In the genomic region with DNA sequence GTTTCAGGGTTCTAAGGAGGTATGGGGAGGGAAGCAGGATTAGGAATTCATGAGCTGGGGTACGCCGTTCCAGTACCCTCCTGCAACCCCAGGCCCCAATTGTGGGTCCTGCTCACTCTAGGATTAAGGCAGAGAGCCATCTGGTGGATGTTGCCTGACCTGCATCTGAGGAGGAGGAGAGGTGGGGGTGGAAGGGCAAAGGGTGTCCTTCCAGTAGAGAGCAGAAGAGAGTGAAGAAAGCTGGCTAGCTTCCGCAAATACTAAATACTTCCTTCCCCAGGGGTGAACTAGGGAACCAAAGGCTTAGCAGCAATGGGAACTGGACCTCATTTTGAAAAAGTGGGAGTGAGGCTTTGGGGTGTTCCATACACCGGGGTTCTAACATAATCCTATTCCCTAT, we compare ENCODE assay signal across 1 cellular context.
TF ChIP-seq lines count a peak whose summit lies in the region.

No MANE protein-coding gene starts in this region.

TF ChIP-seq in HepG2, 621 proteins besides CTCF, POLR2A, EP300 and RAD21 (continued from another document):
- no peak for TF ChIP-seq ZNF276 (CRISPR knock-in tag; IDR thresholded peaks at IDR 0.05; ENCODE audit: low read depth)
- TF ChIP-seq FOXP4 (CRISPR knock-in tag; IDR thresholded peaks at IDR 0.05), result no peak
- no peak for TF ChIP-seq ZNF317 (CRISPR knock-in tag; IDR thresholded peaks at IDR 0.05)
- TF ChIP-seq PHF21A (CRISPR knock-in tag; IDR thresholded peaks at IDR 0.05), result no peak
- no peak for TF ChIP-seq PAWR (CRISPR knock-in tag; IDR thresholded peaks at IDR 0.05; ENCODE audit: borderline replicate concordance)
- TF ChIP-seq TAF1 (CRISPR knock-in tag; IDR thresholded peaks at IDR 0.05), result no peak
- TF ChIP-seq ASH2L (IDR thresholded peaks at IDR 0.05; ENCODE audit: insufficient read length, low read depth, low read length), result no peak
- peak; percentile 37 for TF ChIP-seq PHF5A (CRISPR knock-in tag; IDR thresholded peaks at IDR 0.05; ENCODE audit: low read depth, unreplicated experiment)
- TF ChIP-seq SNAI1 (CRISPR knock-in tag; IDR thresholded peaks at IDR 0.05; ENCODE audit: borderline replicate concordance), result no peak
- TF ChIP-seq, protein P1, sequence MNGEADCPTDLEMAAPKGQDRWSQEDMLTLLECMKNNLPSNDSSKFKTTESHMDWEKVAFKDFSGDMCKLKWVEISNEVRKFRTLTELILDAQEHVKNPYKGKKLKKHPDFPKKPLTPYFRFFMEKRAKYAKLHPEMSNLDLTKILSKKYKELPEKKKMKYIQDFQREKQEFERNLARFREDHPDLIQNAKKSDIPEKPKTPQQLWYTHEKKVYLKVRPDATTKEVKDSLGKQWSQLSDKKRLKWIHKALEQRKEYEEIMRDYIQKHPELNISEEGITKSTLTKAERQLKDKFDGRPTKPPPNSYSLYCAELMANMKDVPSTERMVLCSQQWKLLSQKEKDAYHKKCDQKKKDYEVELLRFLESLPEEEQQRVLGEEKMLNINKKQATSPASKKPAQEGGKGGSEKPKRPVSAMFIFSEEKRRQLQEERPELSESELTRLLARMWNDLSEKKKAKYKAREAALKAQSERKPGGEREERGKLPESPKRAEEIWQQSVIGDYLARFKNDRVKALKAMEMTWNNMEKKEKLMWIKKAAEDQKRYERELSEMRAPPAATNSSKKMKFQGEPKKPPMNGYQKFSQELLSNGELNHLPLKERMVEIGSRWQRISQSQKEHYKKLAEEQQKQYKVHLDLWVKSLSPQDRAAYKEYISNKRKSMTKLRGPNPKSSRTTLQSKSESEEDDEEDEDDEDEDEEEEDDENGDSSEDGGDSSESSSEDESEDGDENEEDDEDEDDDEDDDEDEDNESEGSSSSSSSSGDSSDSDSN (CRISPR knock-in tag; IDR thresholded peaks at IDR 0.05), result no peak
- no peak for TF ChIP-seq THAP9 (CRISPR knock-in tag; IDR thresholded peaks at IDR 0.05; ENCODE audit: borderline replicate concordance)
- 0 out of 2 replicates have a peak, but pooled peaks have one; percentile 9 for TF ChIP-seq ELF3 (CRISPR knock-in tag; IDR thresholded peaks at IDR 0.05)
- TF ChIP-seq SMARCE1 (IDR thresholded peaks at IDR 0.05; ENCODE audit: borderline replicate concordance), result no peak
- peak; percentile 74 for TF ChIP-seq STAG1 (CRISPR knock-in tag; IDR thresholded peaks at IDR 0.05)
- no peak for TF ChIP-seq GATAD1 (CRISPR knock-in tag; IDR thresholded peaks at IDR 0.05)
- TF ChIP-seq HNF1B (CRISPR knock-in tag; IDR thresholded peaks at IDR 0.05), result 0 out of 2 replicates have a peak, but pooled peaks have one; percentile 42
- TF ChIP-seq KLF16 (CRISPR knock-in tag; IDR thresholded peaks at IDR 0.05), result 0 out of 4 replicates have a peak, but pooled peaks of 1 of the 2 experiments have one; percentile 42
- no peak for TF ChIP-seq KAT8 (CRISPR knock-in tag; IDR thresholded peaks at IDR 0.05)
- no peak for TF ChIP-seq THAP7 (CRISPR knock-in tag; IDR thresholded peaks at IDR 0.05)
- TF ChIP-seq SSRP1 (CRISPR knock-in tag; IDR thresholded peaks at IDR 0.05), result 0 out of 2 replicates have a peak, but pooled peaks have one; percentile 66
- TF ChIP-seq SP4 (CRISPR knock-in tag; IDR thresholded peaks at IDR 0.05), result no peak
- 0 out of 2 replicates have a peak, but pooled peaks have one; percentile 34 for TF ChIP-seq BORCS8-MEF2B (CRISPR knock-in tag; IDR thresholded peaks at IDR 0.05)
- TF ChIP-seq CEBPG (CRISPR knock-in tag; IDR thresholded peaks at IDR 0.05), result peak; percentile 17; the same call in 1 of the 2 replicates
- no peak for TF ChIP-seq HMGXB3 (CRISPR knock-in tag; IDR thresholded peaks at IDR 0.05; ENCODE audit: borderline replicate concordance)
- TF ChIP-seq GATA4 (IDR thresholded peaks at IDR 0.05; ENCODE audit: borderline replicate concordance, low read depth), result no peak
- TF ChIP-seq ZNF136 (CRISPR knock-in tag; IDR thresholded peaks at IDR 0.05; ENCODE audit: low read depth), result no peak
- TF ChIP-seq MTERF4 (CRISPR knock-in tag; IDR thresholded peaks at IDR 0.05), result no peak
- no peak for TF ChIP-seq ZBTB42 (CRISPR knock-in tag; IDR thresholded peaks at IDR 0.05)
- no peak for TF ChIP-seq RBAK (CRISPR knock-in tag; IDR thresholded peaks at IDR 0.05)
- TF ChIP-seq TCF7L2 (IDR thresholded peaks at IDR 0.05; ENCODE audit: low read depth, low read length), result no peak
- TF ChIP-seq EZH2 (conservative IDR thresholded peaks at IDR 0.05; ENCODE audit: low read depth, low read length), result no peak
- no peak for TF ChIP-seq ZNF839 (CRISPR knock-in tag; IDR thresholded peaks at IDR 0.05; ENCODE audit: borderline replicate concordance)
- TF ChIP-seq, protein P2, sequence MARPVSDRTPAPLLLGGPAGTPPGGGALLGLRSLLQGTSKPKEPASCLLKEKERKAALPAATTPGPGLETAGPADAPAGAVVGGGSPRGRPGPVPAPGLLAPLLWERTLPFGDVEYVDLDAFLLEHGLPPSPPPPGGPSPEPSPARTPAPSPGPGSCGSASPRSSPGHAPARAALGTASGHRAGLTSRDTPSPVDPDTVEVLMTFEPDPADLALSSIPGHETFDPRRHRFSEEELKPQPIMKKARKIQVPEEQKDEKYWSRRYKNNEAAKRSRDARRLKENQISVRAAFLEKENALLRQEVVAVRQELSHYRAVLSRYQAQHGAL (CRISPR knock-in tag; IDR thresholded peaks at IDR 0.05; ENCODE audit: not compliant biosample characterization), result no peak
- no peak for TF ChIP-seq AGO1 (IDR thresholded peaks at IDR 0.05; ENCODE audit: low read depth, low read length, poor library complexity, severe bottlenecking)
- TF ChIP-seq MED1 (CRISPR knock-in tag; IDR thresholded peaks at IDR 0.05), result no peak
- no peak for TF ChIP-seq ZNF614 (CRISPR knock-in tag; IDR thresholded peaks at IDR 0.05; ENCODE audit: borderline replicate concordance)
